27 cellular contexts compared by ENCODE assay signal in the genomic region with DNA sequence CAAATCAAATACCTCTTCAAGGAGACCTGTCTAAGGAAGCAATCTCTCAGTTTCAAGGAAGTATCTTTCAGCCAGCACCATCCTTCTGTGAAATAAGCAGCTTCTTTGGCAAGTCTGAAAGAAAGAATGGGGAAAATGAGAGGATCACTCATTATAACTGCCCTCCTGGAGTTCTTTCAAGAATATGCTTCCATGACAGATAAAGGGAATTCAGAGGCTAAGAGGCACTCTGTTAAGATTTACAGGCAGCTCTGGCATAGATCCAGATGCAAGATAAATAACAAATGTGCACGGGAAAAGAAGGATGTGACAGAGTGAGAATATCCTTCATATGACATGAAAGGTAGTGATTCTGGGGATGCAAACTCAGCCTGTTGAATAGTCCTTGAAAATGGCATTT.
"Had no signal": no experiment of that assay in that cellular context is flagged by ENCODE, and none has a peak within 500 bp of the region (broad histone marks: within the 10 kb centered on the region; RNA-seq: fewer than 3 reads in every experiment).

No MANE protein-coding gene starts in this region.

- H3K4me1 Mint-ChIP-seq: activated naive CD8-positive, alpha-beta T cell treated with anti-CD3 and anti-CD28 coated beads, Interleukin-2, amount 50 U/mL, for 24 hours; immature natural killer cell; natural killer cell had no signal

- H3K4me3 Mint-ChIP-seq: activated CD8-positive, alpha-beta T cell treated with anti-CD3 and anti-CD28 coated beads, Interleukin-2, amount 10 ng/mL, durations not matched to agents 7 days and 5 days; activated naive CD8-positive, alpha-beta T cell treated with anti-CD3 and anti-CD28 coated beads, Interleukin-2, amount 50 U/mL, for 24 hours; activated T-helper 1 cell treated with anti-CD3 and anti-CD28 coated beads, Interleukin-12 subunit alpha, Interleukin-12 subunit beta, Interleukin-2, Interleukin-4 antibody, amounts not matched to agents 30 ng/mL and 10 ng/mL and 1 ng/mL, durations not matched to agents 14 hours and 24 hours and 36 hours; dendritic cell treated with granulocyte-macrophage colony-stimulating factor and Interleukin-4, amounts not matched to agents 40 ng/mL and 50 ng/mL, for 4 days; immature natural killer cell; natural killer cell; stimulated activated naive CD8-positive, alpha-beta T cell treated with anti-CD3 and anti-CD28 coated beads, Interleukin-15, Interleukin-2, amounts not matched to agents 100 ng/mL and 50 ng/mL, for 24 hours; T-helper 2 cell treated with Interferon-gamma antibody and Interleukin-4, amounts not matched to agents 5 μg/mL and 100 μg/mL, for 36 hours had no signal

- FAIRE-seq: endometrium, pancreas had no signal

- H3K27me3 Mint-ChIP-seq: activated naive CD8-positive, alpha-beta T cell treated with anti-CD3 and anti-CD28 coated beads, Interleukin-2, amount 50 U/mL, for 24 hours; dendritic cell treated with granulocyte-macrophage colony-stimulating factor and Interleukin-4, amounts not matched to agents 40 ng/mL and 50 ng/mL, for 4 days; stimulated activated naive CD8-positive, alpha-beta T cell treated with anti-CD3 and anti-CD28 coated beads, Interleukin-15, Interleukin-2, amounts not matched to agents 100 ng/mL and 50 ng/mL, for 24 hours had no signal

- H3K27me3 ChIP-seq: cardiac muscle cell, left lung, pancreas, thyroid gland, upper lobe of right lung had no signal

- DNase-seq: activated CD4-positive, alpha-beta T cell treated with anti-CD3 and anti-CD28 coated beads for 1 hour; activated CD4-positive, alpha-beta T cell treated with anti-CD3 and anti-CD28 coated beads, Interleukin-2, amount 50 U/mL, for 1 hour; activated CD8-positive, alpha-beta T cell treated with anti-CD3 and anti-CD28 coated beads, Interleukin-2, amount 10 ng/mL, durations not matched to agents 7 days and 5 days; activated gamma-delta T cell; activated naive CD4-positive, alpha-beta T cell treated with anti-CD3 and anti-CD28 coated beads, Interleukin-2, amount 50 U/mL, for 16 hours; activated naive CD8-positive, alpha-beta T cell treated with anti-CD3 and anti-CD28 coated beads, Interleukin-2, amount 50 U/mL, for 24 hours; effector CD4-positive, alpha-beta T cell; foreskin fibroblast; immature natural killer cell; kidney glomerular epithelial cell; left lung; natural killer cell; pancreas; right cardiac atrium; stimulated activated CD4-positive, alpha-beta T cell treated with anti-CD3 and anti-CD28 coated beads, Interleukin-12 subunit alpha, Interleukin-12 subunit beta, amount 100 ng/mL, for 4 hours; stimulated activated CD4-positive, alpha-beta T cell treated with anti-CD3 and anti-CD28 coated beads, Interleukin-4, amount 100 ng/mL, for 4 hours; substantia nigra; thyroid gland; upper lobe of right lung; WERI-Rb-1 had no signal

- ATAC-seq: activated CD8-positive, alpha-beta T cell treated with anti-CD3 and anti-CD28 coated beads, Interleukin-2, amount 10 ng/mL, durations not matched to agents 7 days and 5 days; activated naive CD8-positive, alpha-beta T cell treated with anti-CD3 and anti-CD28 coated beads, Interleukin-2, amount 50 U/mL, for 24 hours; left lung; natural killer cell; pancreas; right cardiac atrium; upper lobe of right lung had no signal

- H3K4me3 ChIP-seq: cardiac muscle cell, left lung, lung, pancreas, thyroid gland, upper lobe of right lung had no signal

- H3K27ac ChIP-seq: cardiac muscle cell, left lung, pancreas, thyroid gland, upper lobe of right lung, WERI-Rb-1 had no signal

- H3K4me1 ChIP-seq: left lung, pancreas, thyroid gland, upper lobe of right lung had no signal

- H3K36me3 ChIP-seq: cardiac muscle cell, left lung, pancreas, thyroid gland, upper lobe of right lung, WERI-Rb-1 had no signal

- H3K27ac Mint-ChIP-seq: activated CD8-positive, alpha-beta T cell treated with anti-CD3 and anti-CD28 coated beads, Interleukin-2, amount 10 ng/mL, durations not matched to agents 7 days and 5 days; activated naive CD8-positive, alpha-beta T cell treated with anti-CD3 and anti-CD28 coated beads, Interleukin-2, amount 50 U/mL, for 24 hours; activated T-helper 1 cell treated with anti-CD3 and anti-CD28 coated beads, Interleukin-12 subunit alpha, Interleukin-12 subunit beta, Interleukin-2, Interleukin-4 antibody, amounts not matched to agents 30 ng/mL and 10 ng/mL and 1 ng/mL, durations not matched to agents 14 hours and 24 hours and 36 hours; dendritic cell treated with granulocyte-macrophage colony-stimulating factor and Interleukin-4, amounts not matched to agents 40 ng/mL and 50 ng/mL, for 4 days; immature natural killer cell; natural killer cell; stimulated activated naive CD8-positive, alpha-beta T cell treated with anti-CD3 and anti-CD28 coated beads, Interleukin-15, Interleukin-2, amounts not matched to agents 100 ng/mL and 50 ng/mL, for 24 hours; T-helper 2 cell treated with Interferon-gamma antibody and Interleukin-4, amounts not matched to agents 5 μg/mL and 100 μg/mL, for 36 hours had no signal

- H3K36me3 Mint-ChIP-seq: immature natural killer cell, natural killer cell had no signal

- H3K9me3 ChIP-seq: left lung, pancreas, thyroid gland, upper lobe of right lung had no signal

- H3K9me3 Mint-ChIP-seq: activated naive CD8-positive, alpha-beta T cell treated with anti-CD3 and anti-CD28 coated beads, Interleukin-2, amount 50 U/mL, for 24 hours; activated T-helper 1 cell treated with anti-CD3 and anti-CD28 coated beads, Interleukin-12 subunit alpha, Interleukin-12 subunit beta, Interleukin-2, Interleukin-4 antibody, amounts not matched to agents 30 ng/mL and 10 ng/mL and 1 ng/mL, durations not matched to agents 14 hours and 24 hours and 36 hours; dendritic cell treated with granulocyte-macrophage colony-stimulating factor and Interleukin-4, amounts not matched to agents 40 ng/mL and 50 ng/mL, for 4 days; stimulated activated naive CD8-positive, alpha-beta T cell treated with anti-CD3 and anti-CD28 coated beads, Interleukin-15, Interleukin-2, amounts not matched to agents 100 ng/mL and 50 ng/mL, for 24 hours had no signal
